11 cellular contexts compared by ENCODE assay signal in the genomic region with DNA sequence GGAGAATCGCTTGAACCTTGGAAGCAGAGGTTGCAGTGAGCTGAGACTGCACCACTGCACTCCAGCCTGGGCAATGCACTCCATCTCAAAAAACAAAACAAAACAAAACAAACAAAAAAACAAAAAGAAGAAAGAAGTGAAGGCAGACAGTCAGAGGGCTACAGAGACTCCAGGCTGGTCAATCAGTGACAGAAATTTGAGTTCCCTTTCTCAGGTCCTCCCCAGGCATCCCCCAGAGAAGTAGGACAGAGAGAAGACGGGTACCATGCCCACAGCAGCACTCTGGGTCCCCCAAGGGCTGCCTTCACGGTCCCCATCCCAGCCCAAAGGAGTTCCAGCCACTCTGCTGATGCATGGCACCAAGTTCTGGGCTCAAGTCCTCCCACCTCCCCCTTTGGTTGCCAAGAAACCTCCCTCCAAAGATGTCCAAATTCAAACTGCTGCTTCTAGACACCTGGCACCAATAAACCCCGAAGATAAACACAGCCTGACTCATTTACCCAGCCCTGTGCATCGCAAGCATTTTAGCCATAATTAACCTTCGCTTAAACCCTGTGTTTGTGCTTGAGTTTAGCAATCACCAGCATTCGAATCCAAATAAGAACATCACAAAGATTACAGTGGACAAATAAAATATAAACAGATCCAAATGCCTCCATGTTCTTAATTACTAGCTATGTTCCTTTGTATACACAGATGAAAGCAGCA.
DNase-seq lines count a peak whose midpoint lies in the region; ATAC-seq and TF ChIP-seq lines count a peak whose summit lies in the region.
"Had no signal": no experiment of that assay in that cellular context is flagged by ENCODE, and none has a peak within 500 bp of the region (broad histone marks: within the 10 kb centered on the region; RNA-seq: fewer than 3 reads in every experiment).

No MANE protein-coding gene starts in this region.

- peaks cover 91% of the 10 kb centered on the region for H3K36me3 Mint-ChIP-seq in T-helper 2 cell treated with Interferon-gamma antibody and Interleukin-4, amounts not matched to agents 5 μg/mL and 100 μg/mL, for 36 hours (ENCODE audit: low read depth)
- peaks cover 51% of the 10 kb centered on the region for H3K36me3 Mint-ChIP-seq in stimulated activated memory B cell treated with anti-CD40 and anti-IgM and Interleukin-4, amounts not matched to agents 10 μg/mL and 1 μg/mL and 100 μg/mL, for 72 hours

- no peaks in the 10 kb centered on the region for H3K36me3 ChIP-seq in adipocyte (ENCODE audit: control insufficient read depth, insufficient read depth, low read length, severe bottlenecking)
- H3K36me3 ChIP-seq: uterus had no signal

- no peaks in the 10 kb centered on the region for H3K27me3 Mint-ChIP-seq in T-helper 2 cell treated with Interferon-gamma antibody and Interleukin-4, amounts not matched to agents 5 μg/mL and 100 μg/mL, for 36 hours (ENCODE audit: low read depth)
- H3K27me3 Mint-ChIP-seq in stimulated activated memory B cell treated with anti-CD40 and anti-IgM and Interleukin-4, amounts not matched to agents 10 μg/mL and 1 μg/mL and 100 μg/mL, for 72 hours: no peaks in the 10 kb centered on the region

- H3K27ac Mint-ChIP-seq in T-helper 2 cell treated with Interferon-gamma antibody and Interleukin-4, amounts not matched to agents 5 μg/mL and 100 μg/mL, for 36 hours: peak overlapping the region; percentile 85
- peak overlapping the region; percentile 65 for H3K27ac Mint-ChIP-seq in stimulated activated memory B cell treated with anti-CD40 and anti-IgM and Interleukin-4, amounts not matched to agents 10 μg/mL and 1 μg/mL and 100 μg/mL, for 72 hours

- no peak for DNase-seq in T-helper 2 cell treated with Interferon-gamma antibody and Interleukin-4, amounts not matched to agents 5 μg/mL and 100 μg/mL, for 36 hours (ENCODE audit: low spot score)
- DNase-seq in T-helper 2 cell (no peak), NCI-H1417 treated with DMSO at 0.1 percent for 48 hours (lab: John Stamatoyannopoulos, UW) (peak; percentile 79), adipocyte (ENCODE audit: low read depth) (peak; percentile 68), NCI-H2227 (lab: John Stamatoyannopoulos, UW; ENCODE audit: unreplicated experiment) (no peak)
- DNase-seq in activated CD4-positive, CD25-positive, alpha-beta regulatory T cell treated with anti-CD3 and anti-CD28 coated beads, Interleukin-2, amount 50 U/mL, for 72 hours: no peak
- DNase-seq: AML-193, OCI-M1, uterus had no signal

- H3K9me3 Mint-ChIP-seq in T-helper 2 cell treated with Interferon-gamma antibody and Interleukin-4, amounts not matched to agents 5 μg/mL and 100 μg/mL, for 36 hours: peaks cover 3% of the 10 kb centered on the region
- no peaks in the 10 kb centered on the region for H3K9me3 Mint-ChIP-seq in stimulated activated memory B cell treated with anti-CD40 and anti-IgM and Interleukin-4, amounts not matched to agents 10 μg/mL and 1 μg/mL and 100 μg/mL, for 72 hours

- no peak for ATAC-seq in stimulated activated memory B cell treated with anti-CD40 and anti-IgM and Interleukin-4, amounts not matched to agents 10 μg/mL and 1 μg/mL and 100 μg/mL, for 72 hours
- no peak for ATAC-seq in GM18505 (IDR thresholded peaks at IDR 0.05; ENCODE audit: unreplicated experiment)

- H3K4me1 ChIP-seq in adipocyte (ENCODE audit: control insufficient read depth, insufficient read depth, low read length): no peaks in the 10 kb centered on the region
- H3K4me1 ChIP-seq: uterus had no signal

- H3K9ac ChIP-seq in adipocyte (ENCODE audit: low read length): no peak overlapping the region

- no peak overlapping the region for H3K4me3 ChIP-seq in adipocyte (ENCODE audit: low read length)
- H3K4me3 ChIP-seq: uterus had no signal

- H3K4me3 Mint-ChIP-seq in T-helper 2 cell treated with Interferon-gamma antibody and Interleukin-4, amounts not matched to agents 5 μg/mL and 100 μg/mL, for 36 hours: peak overlapping the region; percentile 67
- H3K4me3 Mint-ChIP-seq in stimulated activated memory B cell treated with anti-CD40 and anti-IgM and Interleukin-4, amounts not matched to agents 10 μg/mL and 1 μg/mL and 100 μg/mL, for 72 hours: no peak overlapping the region

- H3K27me3 ChIP-seq in adipocyte (replicated peaks; ENCODE audit: control insufficient read depth, insufficient read depth, low read length): peaks cover 5% of the 10 kb centered on the region
- H3K27me3 ChIP-seq: uterus had no signal

- H3K9me3 ChIP-seq in adipocyte (ENCODE audit: control insufficient read depth, low read length): peaks cover under 1% of the 10 kb centered on the region
- H3K9me3 ChIP-seq: uterus had no signal

- H3K4me1 Mint-ChIP-seq in T-helper 2 cell treated with Interferon-gamma antibody and Interleukin-4, amounts not matched to agents 5 μg/mL and 100 μg/mL, for 36 hours (ENCODE audit: low read depth): peaks cover 85% of the 10 kb centered on the region
- peaks cover 85% of the 10 kb centered on the region for H3K4me1 Mint-ChIP-seq in stimulated activated memory B cell treated with anti-CD40 and anti-IgM and Interleukin-4, amounts not matched to agents 10 μg/mL and 1 μg/mL and 100 μg/mL, for 72 hours

- no peak for TF ChIP-seq POLR2A in GM18505 (IDR thresholded peaks at IDR 0.05; ENCODE audit: borderline replicate concordance, extremely low read depth, insufficient read depth, insufficient read length)

Comparison
In these comparisons a context has a peak if more than half of its experiments do, and no peak if none do; other contexts are left out.
1. DNase-seq: peak in NCI-H1417 treated with DMSO at 0.1 percent for 48 hours (single experiment) and adipocyte (single experiment); none in T-helper 2 cell treated with Interferon-gamma antibody and Interleukin-4, amounts not matched to agents 5 μg/mL and 100 μg/mL, for 36 hours (single experiment), T-helper 2 cell (0 of 5), activated CD4-positive, CD25-positive, alpha-beta regulatory T cell treated with anti-CD3 and anti-CD28 coated beads, Interleukin-2, amount 50 U/mL, for 72 hours (single experiment) and NCI-H2227 (single experiment).